In the genomic region with DNA sequence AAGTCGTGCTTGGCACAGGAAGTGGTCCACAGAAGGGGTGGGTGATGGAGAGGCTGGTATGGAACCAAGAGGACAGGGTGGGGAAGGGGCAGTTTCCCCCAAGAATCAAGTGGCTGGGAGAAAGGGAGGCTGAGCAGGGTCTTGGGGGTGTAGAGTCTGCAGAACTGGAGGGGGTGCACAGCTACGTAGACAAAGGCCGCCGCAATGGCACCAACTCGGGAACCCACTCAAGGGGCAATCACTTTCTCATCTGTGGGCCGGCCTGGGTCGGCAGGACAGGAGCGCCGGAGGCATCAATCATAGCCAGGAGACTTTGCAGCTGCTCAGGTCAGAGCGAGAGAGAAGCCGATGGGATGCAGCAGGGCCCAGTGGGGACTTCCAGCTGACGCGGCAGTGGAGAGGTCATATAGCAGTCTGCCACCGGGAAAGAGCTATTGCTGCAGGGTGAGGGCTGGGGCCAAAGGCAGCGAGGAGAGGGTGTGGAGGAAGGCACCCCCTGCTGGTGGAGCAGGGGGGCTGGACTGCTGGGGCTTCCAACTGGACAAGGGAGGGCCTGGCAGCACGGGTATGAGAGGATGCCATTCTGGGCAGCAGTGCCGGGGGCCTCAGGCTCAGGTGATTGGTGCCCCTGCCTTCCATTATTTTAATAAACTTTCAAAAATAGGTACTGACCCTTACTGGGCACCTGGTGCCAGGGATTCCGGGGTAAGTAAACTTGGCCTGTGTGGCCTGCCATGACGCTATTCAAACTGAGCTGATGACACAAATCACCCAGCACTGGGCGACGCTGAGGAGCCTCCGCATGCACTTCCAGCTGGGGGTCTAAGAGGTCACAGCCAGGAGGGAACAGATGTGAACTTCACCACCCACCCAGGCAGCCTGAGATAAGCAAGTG, we compare ENCODE assay signal across 8 cellular contexts. TPM values are rescaled to one million over a fixed set of nuclear protein-coding genes. Genes with fewer than 3 reads are reported as not detected.
DNase-seq lines count a peak whose midpoint lies in the region; ATAC-seq, FAIRE-seq and TF ChIP-seq lines count a peak whose summit lies in the region.

No MANE protein-coding gene starts in this region.

- H3K4me3 ChIP-seq in H1 (ENCODE audit: extremely low read depth in 1 of 4, insufficient read depth in 2 of 4, low read depth in 3 of 4, low read length in 4 of 4) (no peak overlapping the region), mucosa of descending colon (no peak overlapping the region), aorta (ENCODE audit: low read length in 2 of 2) (no peak overlapping the region)

- ATAC-seq in mucosa of descending colon = peak; percentile 63
- peak; percentile 56 for ATAC-seq in aorta (ENCODE audit: low FRiP score)
- ATAC-seq in GM18519 (IDR thresholded peaks at IDR 0.05; ENCODE audit: low FRiP score, unreplicated experiment) = no peak
- no peak for ATAC-seq in HG03025 (IDR thresholded peaks at IDR 0.05; ENCODE audit: low FRiP score, unreplicated experiment)

- peaks cover 0 to 6% of the 10 kb centered on the region in 2 experiments for H4K20me1 ChIP-seq in H1 (replicated peaks in 1 of 2; ENCODE audit: control insufficient read depth in 1 of 2, insufficient read depth in 2 of 2, low read length in 2 of 2)

- DNase-seq in Calu3 (peak; percentile 53), HFFc6 (peak; percentile 69), H1 (ENCODE audit: low read depth in 1 of 2, low spot score in 2 of 2) (peak; percentile 44 to 73), mucosa of descending colon (peak in 1 of 3 donors; percentile 58), aorta (peak; percentile 77 to 86)

- peak overlapping the region; percentile 15; the same call in 1 of the 2 replicates for H4K8ac ChIP-seq in H1 (ENCODE audit: extremely low read depth, insufficient read depth, low read length)

- H3K79me2 ChIP-seq in H1 (ENCODE audit: control insufficient read depth in 1 of 2, insufficient read depth in 2 of 2, low read length in 2 of 2) = no peaks in the 10 kb centered on the region

- intact Hi-C loops in Calu3 (cut with micrococcal nuclease; ENCODE audit: unreplicated experiment) (no loop called here), mucosa of descending colon (cut with DNase I, micrococcal nuclease) (loop anchor here in 1 of 2 donors (10.0 kb wide), 1 partner anchor 54 kb away; a partner anchor contains a TSS), aorta (cut with DNase I) (loop anchor here (2.0 to 5.0 kb wide), 2 partner anchors 51 to 54 kb away; a partner anchor contains a TSS)

- TF ChIP-seq POLR2A in H1 (IDR thresholded peaks at IDR 0.05; ENCODE audit: control extremely low read depth in 1 of 2, low read depth in 2 of 2, low read length in 2 of 2) = no peak

- H3K4me1 Mint-ChIP-seq in Calu3 (ENCODE audit: low read depth, unreplicated experiment) (no peaks in the 10 kb centered on the region), HFFc6 (ENCODE audit: low read depth) (peaks cover 67% of the 10 kb centered on the region)
- peaks cover 45% of the 10 kb centered on the region for H3K4me1 Mint-ChIP-seq in T-helper 1 cell treated with Interleukin-12 subunit alpha and Interleukin-12 subunit beta and Interleukin-4 antibody, amounts not matched to agents 30 μg/mL and 1 μg/mL, for 36 hours (ENCODE audit: low read depth)

- H3K23me2 ChIP-seq in H1 (ENCODE audit: low read depth, low read length) = no peaks in the 10 kb centered on the region

- H2AFZ ChIP-seq in H1 (ENCODE audit: low read length) = no peak overlapping the region

- POLR2A ChIA-PET in H1 (lab: Charles Lee; ENCODE audit: partially characterized antibody) = interaction anchor here (1.3 to 2.7 kb wide), 4 partner anchors 23 to 59 kb away, joined by 4 to 12 read pairs (median 8); a partner anchor contains a TSS

- H4K91ac ChIP-seq in H1 (replicated peaks; ENCODE audit: insufficient read length, low read length) = no peak overlapping the region

- H3K4me3 Mint-ChIP-seq in Calu3 (ENCODE audit: low read depth, unreplicated experiment) (no peak overlapping the region), HFFc6 (peak overlapping the region; percentile 77)
- peak overlapping the region; percentile 82 for H3K4me3 Mint-ChIP-seq in T-helper 1 cell treated with Interleukin-12 subunit alpha and Interleukin-12 subunit beta and Interleukin-4 antibody, amounts not matched to agents 30 μg/mL and 1 μg/mL, for 36 hours

- no peak overlapping the region for H2BK120ac ChIP-seq in H1 (replicated peaks; ENCODE audit: low read depth, low read length)

- H3K4me2 ChIP-seq in H1 (ENCODE audit: insufficient read depth in 1 of 2, low read depth in 2 of 2, low read length in 2 of 2) = no peak overlapping the region

- no peak overlapping the region for H3K23ac ChIP-seq in H1 (ENCODE audit: insufficient read length)

- CTCF ChIA-PET in Calu3 (lab: Charles Lee) = interaction anchor here (1.0 to 1.3 kb wide), 2 partner anchors 30 to 33 kb away, joined by 3 to 8 read pairs; no protein-coding TSS in a partner anchor
- CTCF ChIA-PET in H1 (lab: Charles Lee; ENCODE audit: partially characterized antibody) = interaction anchor here (0.6 to 12.8 kb wide), 31 partner anchors 8 to 162 kb away, joined by 3 to 148 read pairs (median 5); no protein-coding TSS in a partner anchor

- H3K56ac ChIP-seq in H1 (replicated peaks; ENCODE audit: insufficient read length, low read depth, low read length) = no peak overlapping the region

- no peak overlapping the region for H2BK15ac ChIP-seq in H1 (ENCODE audit: low read length)

- H3K27ac Mint-ChIP-seq in Calu3 (ENCODE audit: unreplicated experiment) (no peak overlapping the region), HFFc6 (peak overlapping the region; percentile 100)
- peak overlapping the region; percentile 99 for H3K27ac Mint-ChIP-seq in T-helper 1 cell treated with Interleukin-12 subunit alpha and Interleukin-12 subunit beta and Interleukin-4 antibody, amounts not matched to agents 30 μg/mL and 1 μg/mL, for 36 hours

- 86% methylated on average over 22 of the region's 22 CpGs; no CpG with 5 or more reads in 1 of the 2 experiments for WGBS in H1 (ENCODE audit: extremely low coverage in 1 of 2, insufficient coverage in 1 of 2, insufficient read length in 1 of 2, insufficient replicate concordance in 2 of 2, low coverage in 1 of 2, low lambda C conversion rate in 2 of 2, missing lambda C conversion rate in 1 of 2), 2 experiments
- 53% methylated on average over 22 of the region's 22 CpGs for WGBS in aorta, 2 donors

- H3K4ac ChIP-seq in H1 (replicated peaks; ENCODE audit: insufficient read length, low read depth, low read length) = peak overlapping the region; percentile 78

- H2BK20ac ChIP-seq in H1 (ENCODE audit: low read length) = no peak overlapping the region

- FAIRE-seq in H1 (lab: Jason Lieb, UNC) = no peak

- no peaks in the 10 kb centered on the region for H3K27me3 ChIP-seq in H1 (replicated peaks in 1 of 4; ENCODE audit: control insufficient read depth in 3 of 4, extremely low read depth in 1 of 4, insufficient read depth in 3 of 4, low read length in 3 of 4)
- H3K27me3 ChIP-seq in aorta (ENCODE audit: control insufficient read depth in 1 of 2, insufficient read depth in 2 of 2, low read length in 1 of 2) = no peaks in the 10 kb centered on the region

- H2BK12ac ChIP-seq in H1 (ENCODE audit: low read depth, low read length) = no peak overlapping the region; the same call in 1 of the 2 replicates

- no peak overlapping the region for H2AK5ac ChIP-seq in H1 (ENCODE audit: low read depth, low read length)

- no peak overlapping the region for H3K9ac ChIP-seq in H1 (replicated peaks in 1 of 4; ENCODE audit: extremely low read depth in 1 of 4, low read depth in 3 of 4, low read length in 3 of 4)

- no peak overlapping the region for H3K14ac ChIP-seq in H1 (ENCODE audit: insufficient read length)

- peak; percentile 63 to 78 for TF ChIP-seq RAD21 in H1 (IDR thresholded peaks at IDR 0.05 in 1 of 2, conservative IDR thresholded peaks at IDR 0.05 in 1 of 2; ENCODE audit: low read depth in 2 of 2, low read length in 2 of 2)

- H2BK5ac ChIP-seq in H1 (ENCODE audit: low read depth, low read length) = 0 out of 2 replicates have a peak overlapping the region, but pooled peaks have one; percentile 19

- no peak overlapping the region for H3K27ac ChIP-seq in H1 (ENCODE audit: low read depth, low read length)
- peak overlapping the region in 1 of 2 donors; percentile 91 for H3K27ac ChIP-seq in aorta (ENCODE audit: low read depth in 1 of 2, low read length in 2 of 2)

- H3K4me1 ChIP-seq in H1 (replicated peaks in 1 of 4; ENCODE audit: control insufficient read depth in 3 of 4, insufficient read depth in 4 of 4, low read length in 3 of 4) (peaks cover 0 to 12% (median 6%) of the 10 kb centered on the region in 4 experiments; a peak in 6 of 7 replicates), mucosa of descending colon (ENCODE audit: low read depth) (peaks cover 14% of the 10 kb centered on the region), aorta (ENCODE audit: control insufficient read depth in 1 of 2, insufficient read depth in 2 of 2, low read length in 2 of 2) (no peaks in the 10 kb centered on the region)

- TF ChIP-seq CTCF in Calu3 (IDR thresholded peaks at IDR 0.05; ENCODE audit: unreplicated experiment) (peak; percentile 60), HFFc6 (IDR thresholded peaks at IDR 0.05) (peak; percentile 93), H1 (IDR thresholded peaks at IDR 0.05; ENCODE audit: control extremely low read depth in 1 of 3, insufficient read depth in 1 of 3, low read depth in 1 of 3, low read length in 3 of 3) (peak; percentile 71 to 80 (median 75)), mucosa of descending colon (IDR thresholded peaks at IDR 0.05) (no peak)

- TF ChIP-seq EP300 in H1 (IDR thresholded peaks at IDR 0.05; ENCODE audit: borderline replicate concordance in 1 of 2, low read depth in 2 of 2, low read length in 2 of 2) = no peak

- peaks cover 0 to 4% (median 0%) of the 10 kb centered on the region in 4 experiments; a peak in 3 of 8 replicates for H3K36me3 ChIP-seq in H1 (ENCODE audit: control insufficient read depth in 2 of 4, insufficient read depth in 4 of 4, low read length in 3 of 4)
- H3K36me3 ChIP-seq in mucosa of descending colon (ENCODE audit: low read depth) = no peaks in the 10 kb centered on the region
- H3K36me3 ChIP-seq in aorta (ENCODE audit: control insufficient read depth in 1 of 2, insufficient read depth in 2 of 2, low read length in 1 of 2) = no peaks in the 10 kb centered on the region

- no peaks in the 10 kb centered on the region for H3K9me3 ChIP-seq in H1 (ENCODE audit: insufficient read depth in 2 of 2, low read depth in 1 of 2, low read length in 1 of 2)
- H3K9me3 ChIP-seq in mucosa of descending colon = no peaks in the 10 kb centered on the region
- no peaks in the 10 kb centered on the region for H3K9me3 ChIP-seq in aorta (ENCODE audit: control insufficient read depth, low read length)

- H3K27me3 Mint-ChIP-seq in Calu3 (ENCODE audit: unreplicated experiment) (no peaks in the 10 kb centered on the region), HFFc6 (ENCODE audit: insufficient read depth) (no peaks in the 10 kb centered on the region)
- no peaks in the 10 kb centered on the region for H3K27me3 Mint-ChIP-seq in T-helper 1 cell treated with Interleukin-12 subunit alpha and Interleukin-12 subunit beta and Interleukin-4 antibody, amounts not matched to agents 30 μg/mL and 1 μg/mL, for 36 hours (ENCODE audit: low read depth)

- no peak overlapping the region for H4K5ac ChIP-seq in H1 (ENCODE audit: insufficient read length, low read depth, low read length)

- no peak overlapping the region for H3K18ac ChIP-seq in H1 (ENCODE audit: extremely low read depth, low read length)

- H3K36me3 Mint-ChIP-seq in Calu3 (ENCODE audit: insufficient read depth, unreplicated experiment) (peaks cover 23% of the 10 kb centered on the region), HFFc6 (ENCODE audit: low read depth) (peaks cover 9% of the 10 kb centered on the region)
- peaks cover 24% of the 10 kb centered on the region for H3K36me3 Mint-ChIP-seq in T-helper 1 cell treated with Interleukin-12 subunit alpha and Interleukin-12 subunit beta and Interleukin-4 antibody, amounts not matched to agents 30 μg/mL and 1 μg/mL, for 36 hours (ENCODE audit: low read depth)

- H3K79me1 ChIP-seq in H1 (ENCODE audit: low read depth, low read length) = no peaks in the 10 kb centered on the region

- BruUV-seq in Calu3 (replicated peaks; lab: Mats Ljungman, UMichigan) = no TSS peak

- H3K9me3 Mint-ChIP-seq in Calu3 (ENCODE audit: low read depth, unreplicated experiment) (peaks cover under 1% of the 10 kb centered on the region), HFFc6 (peaks cover 9% of the 10 kb centered on the region; the same call in 1 of the 2 replicates)
- H3K9me3 Mint-ChIP-seq in T-helper 1 cell treated with Interleukin-12 subunit alpha and Interleukin-12 subunit beta and Interleukin-4 antibody, amounts not matched to agents 30 μg/mL and 1 μg/mL, for 36 hours = no peaks in the 10 kb centered on the region

RNA-seq across cellular contexts. Expression of a gene that starts 52.5 kb away (rescaled TPM):
- total RNA-seq in Calu3 (2022) (27.1 and 28.3 TPM in 2 replicates), mucosa of descending colon (100 to 1,000 TPM in 1 of 3 donors, 10 to 100 TPM in 2; 11.8 to 151 (median 28.2) TPM), aorta (10 to 100 TPM; 65.7 to 87.4 TPM)
- total RNA-seq in HFFc6 (2021; fragmentation: NEBNext Ultra II Directional; extraction: Animal tissue kit (Norgen Biotek cat#: 25700)) = 10 to 100 TPM; 82.0 to 96.1 (median 86.5) TPM
- 34.2 and 36.7 TPM in 2 replicates for total RNA-seq in H1 (2021; fragmentation: NEBNext Ultra II Directional; extraction: Animal tissue kit (Norgen Biotek cat#: 25700))
- polyA plus RNA-seq in H1 (2011; rRNA removed) (23.3 and 33.8 TPM in 2 replicates), aorta (10 to 100 TPM; 22.0 to 33.4 TPM)
- 26.1 TPM for polyA plus RNA-seq in H1 (2011; cell fraction: cytosol; rRNA removed)
- polyA plus RNA-seq in H1 (2011; cell fraction: nucleus; rRNA removed) = 34.8 TPM
- 22.4 to 38.9 TPM (median 37.5 TPM) in 4 replicates for polyA plus RNA-seq in H1 (2012, experiment 1 of 2)
- polyA plus RNA-seq in H1 (2012, experiment 2 of 2) = 14.0 TPM
- 32.8 TPM for polyA plus RNA-seq in H1 (2013, experiment 1 of 2)
- 34.0 TPM for polyA plus RNA-seq in H1 (2013, experiment 2 of 2)
- 13.3 and 15.3 TPM in 2 replicates for polyA minus RNA-seq in H1 (2011; rRNA and poly(A)+ RNA removed)
- 23.2 TPM for polyA minus RNA-seq in H1 (2011; cell fraction: cytosol; rRNA and poly(A)+ RNA removed)
- 18.2 TPM for polyA minus RNA-seq in H1 (2011; cell fraction: nucleus; rRNA and poly(A)+ RNA removed)

Comparison
In these comparisons a context has a peak if more than half of its experiments do, and no peak if none do; other contexts are left out.
1. ATAC-seq: peak in mucosa of descending colon (single experiment) and aorta (single experiment); none in GM18519 (single experiment) and HG03025 (single experiment).